In the genomic region with DNA sequence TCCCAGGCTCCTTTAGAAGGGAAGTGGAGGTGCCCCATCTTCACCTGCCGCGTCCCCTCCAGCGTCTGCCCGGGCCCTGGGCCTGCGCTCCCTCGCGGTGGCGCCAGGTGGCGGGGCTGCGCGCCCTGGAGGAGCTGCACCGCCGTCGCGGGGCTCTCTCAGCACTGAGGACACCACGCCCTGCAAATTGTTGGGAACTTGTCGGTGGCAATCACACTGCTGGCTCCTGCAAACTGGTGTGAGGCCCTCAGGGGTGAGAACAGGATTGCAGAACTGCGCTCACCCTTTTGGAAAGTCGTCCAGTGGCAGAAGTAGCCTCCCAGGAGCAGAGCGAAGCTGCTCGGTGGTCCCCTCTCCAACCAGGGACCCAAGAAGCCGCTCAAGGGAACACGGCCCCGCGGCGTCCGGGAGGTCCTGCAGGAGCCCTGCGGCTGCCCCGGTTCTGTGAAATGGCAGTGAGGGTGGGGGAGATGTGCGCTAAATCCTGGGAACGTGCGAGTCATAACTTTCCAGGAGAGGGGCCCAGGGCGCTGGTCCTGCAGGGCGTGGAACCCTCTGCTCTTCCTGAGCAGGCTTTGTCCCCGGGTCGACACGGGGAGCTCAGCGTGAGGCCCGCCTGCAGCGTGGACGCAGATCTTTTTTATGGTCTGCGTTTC, we compare ENCODE assay signal across 1 cellular context.
TF ChIP-seq lines count a peak whose summit lies in the region.

No MANE protein-coding gene starts in this region.

TF ChIP-seq in GM23338, 12 proteins besides CTCF, POLR2A, EP300 and RAD21 (continued from another document):
- TF ChIP-seq, protein P1, sequence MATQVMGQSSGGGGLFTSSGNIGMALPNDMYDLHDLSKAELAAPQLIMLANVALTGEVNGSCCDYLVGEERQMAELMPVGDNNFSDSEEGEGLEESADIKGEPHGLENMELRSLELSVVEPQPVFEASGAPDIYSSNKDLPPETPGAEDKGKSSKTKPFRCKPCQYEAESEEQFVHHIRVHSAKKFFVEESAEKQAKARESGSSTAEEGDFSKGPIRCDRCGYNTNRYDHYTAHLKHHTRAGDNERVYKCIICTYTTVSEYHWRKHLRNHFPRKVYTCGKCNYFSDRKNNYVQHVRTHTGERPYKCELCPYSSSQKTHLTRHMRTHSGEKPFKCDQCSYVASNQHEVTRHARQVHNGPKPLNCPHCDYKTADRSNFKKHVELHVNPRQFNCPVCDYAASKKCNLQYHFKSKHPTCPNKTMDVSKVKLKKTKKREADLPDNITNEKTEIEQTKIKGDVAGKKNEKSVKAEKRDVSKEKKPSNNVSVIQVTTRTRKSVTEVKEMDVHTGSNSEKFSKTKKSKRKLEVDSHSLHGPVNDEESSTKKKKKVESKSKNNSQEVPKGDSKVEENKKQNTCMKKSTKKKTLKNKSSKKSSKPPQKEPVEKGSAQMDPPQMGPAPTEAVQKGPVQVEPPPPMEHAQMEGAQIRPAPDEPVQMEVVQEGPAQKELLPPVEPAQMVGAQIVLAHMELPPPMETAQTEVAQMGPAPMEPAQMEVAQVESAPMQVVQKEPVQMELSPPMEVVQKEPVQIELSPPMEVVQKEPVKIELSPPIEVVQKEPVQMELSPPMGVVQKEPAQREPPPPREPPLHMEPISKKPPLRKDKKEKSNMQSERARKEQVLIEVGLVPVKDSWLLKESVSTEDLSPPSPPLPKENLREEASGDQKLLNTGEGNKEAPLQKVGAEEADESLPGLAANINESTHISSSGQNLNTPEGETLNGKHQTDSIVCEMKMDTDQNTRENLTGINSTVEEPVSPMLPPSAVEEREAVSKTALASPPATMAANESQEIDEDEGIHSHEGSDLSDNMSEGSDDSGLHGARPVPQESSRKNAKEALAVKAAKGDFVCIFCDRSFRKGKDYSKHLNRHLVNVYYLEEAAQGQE (IDR thresholded peaks at IDR 0.05; ENCODE audit: unreplicated experiment), result no peak
- TF ChIP-seq EZH2 (IDR thresholded peaks at IDR 0.05; ENCODE audit: low read depth, unreplicated experiment), result no peak
- no peak for TF ChIP-seq STAT1 (IDR thresholded peaks at IDR 0.05; ENCODE audit: unreplicated experiment)
